In the genomic region with DNA sequence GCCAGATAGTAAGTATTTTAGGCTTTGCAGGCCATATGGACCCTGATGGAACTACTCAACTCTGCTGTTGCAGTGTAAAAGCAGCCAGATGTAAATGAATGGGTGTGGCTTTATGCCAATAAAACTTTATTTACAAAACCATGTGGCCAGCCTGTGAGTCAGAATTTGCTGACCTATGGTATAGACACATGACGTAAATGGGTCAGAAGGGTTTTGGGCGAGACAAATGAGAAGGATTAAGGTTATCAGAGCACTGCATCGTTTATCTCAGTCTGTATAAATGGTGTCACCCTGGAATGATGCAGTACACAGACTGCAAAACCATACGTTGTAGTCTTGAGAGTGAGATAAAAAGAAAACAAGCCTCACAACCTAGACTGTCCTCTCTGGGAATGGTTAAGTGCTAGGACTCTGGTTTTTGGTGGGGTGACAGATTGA, we compare ENCODE assay signal across 1 cellular context.
TF ChIP-seq lines count a peak whose summit lies in the region.

No MANE protein-coding gene starts in this region.

TF ChIP-seq in GM12878, 131 proteins besides CTCF, POLR2A, EP300 and RAD21:
- TF ChIP-seq, protein P1, sequence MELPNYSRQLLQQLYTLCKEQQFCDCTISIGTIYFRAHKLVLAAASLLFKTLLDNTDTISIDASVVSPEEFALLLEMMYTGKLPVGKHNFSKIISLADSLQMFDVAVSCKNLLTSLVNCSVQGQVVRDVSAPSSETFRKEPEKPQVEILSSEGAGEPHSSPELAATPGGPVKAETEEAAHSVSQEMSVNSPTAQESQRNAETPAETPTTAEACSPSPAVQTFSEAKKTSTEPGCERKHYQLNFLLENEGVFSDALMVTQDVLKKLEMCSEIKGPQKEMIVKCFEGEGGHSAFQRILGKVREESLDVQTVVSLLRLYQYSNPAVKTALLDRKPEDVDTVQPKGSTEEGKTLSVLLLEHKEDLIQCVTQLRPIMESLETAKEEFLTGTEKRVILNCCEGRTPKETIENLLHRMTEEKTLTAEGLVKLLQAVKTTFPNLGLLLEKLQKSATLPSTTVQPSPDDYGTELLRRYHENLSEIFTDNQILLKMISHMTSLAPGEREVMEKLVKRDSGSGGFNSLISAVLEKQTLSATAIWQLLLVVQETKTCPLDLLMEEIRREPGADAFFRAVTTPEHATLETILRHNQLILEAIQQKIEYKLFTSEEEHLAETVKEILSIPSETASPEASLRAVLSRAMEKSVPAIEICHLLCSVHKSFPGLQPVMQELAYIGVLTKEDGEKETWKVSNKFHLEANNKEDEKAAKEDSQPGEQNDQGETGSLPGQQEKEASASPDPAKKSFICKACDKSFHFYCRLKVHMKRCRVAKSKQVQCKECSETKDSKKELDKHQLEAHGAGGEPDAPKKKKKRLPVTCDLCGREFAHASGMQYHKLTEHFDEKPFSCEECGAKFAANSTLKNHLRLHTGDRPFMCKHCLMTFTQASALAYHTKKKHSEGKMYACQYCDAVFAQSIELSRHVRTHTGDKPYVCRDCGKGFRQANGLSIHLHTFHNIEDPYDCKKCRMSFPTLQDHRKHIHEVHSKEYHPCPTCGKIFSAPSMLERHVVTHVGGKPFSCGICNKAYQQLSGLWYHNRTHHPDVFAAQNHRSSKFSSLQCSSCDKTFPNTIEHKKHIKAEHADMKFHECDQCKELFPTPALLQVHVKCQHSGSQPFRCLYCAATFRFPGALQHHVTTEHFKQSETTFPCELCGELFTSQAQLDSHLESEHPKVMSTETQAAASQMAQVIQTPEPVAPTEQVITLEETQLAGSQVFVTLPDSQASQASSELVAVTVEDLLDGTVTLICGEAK (IDR thresholded peaks at IDR 0.05; ENCODE audit: borderline replicate concordance): peak; percentile 70
- no peak for TF ChIP-seq SP1 (IDR thresholded peaks at IDR 0.05; ENCODE audit: low read depth, low read length)
